In genomic region chr5:54525226-54525625, GRCh38 we compare ENCODE assay signal across 18 cellular contexts. TPM values are rescaled to one million over a fixed set of nuclear protein-coding genes. Genes with fewer than 3 reads are reported as not detected.
DNase-seq lines count a peak whose midpoint lies in the region; ATAC-seq and TF ChIP-seq lines count a peak whose summit lies in the region.
"Had no signal": no experiment of that assay in that cellular context is flagged by ENCODE, and none has a peak within 500 bp of the region (broad histone marks: within the 10 kb centered on the region; RNA-seq: fewer than 3 reads in every experiment).

No MANE protein-coding gene starts in this region.

- peaks cover 100% of the 10 kb centered on the region for H3K79me2 ChIP-seq in KMS-11 (ENCODE audit: insufficient read depth, low read depth)

- H3K27me3 Mint-ChIP-seq in central memory CD8-positive, alpha-beta T cell: no peaks in the 10 kb centered on the region
- H3K27me3 Mint-ChIP-seq in naive B cell (no peaks in the 10 kb centered on the region), T-cell (no peaks in the 10 kb centered on the region)
- H3K27me3 Mint-ChIP-seq: activated CD4-positive, alpha-beta memory T cell treated with anti-CD3 and anti-CD28 coated beads for 36 hours had no signal

- POLR2A ChIA-PET in T-cell (lab: Charles Lee): interaction anchor here in 1 of 2 donors (0.6 kb wide), 1 partner anchor 320 kb away, joined by 4 read pairs; no protein-coding TSS in a partner anchor

- H3K27ac ChIP-seq in KMS-11 (peak overlapping the region; percentile 81), thyroid gland (peak overlapping the region; percentile 55 to 79 (median 70))

- no peak overlapping the region for H2AFZ ChIP-seq in KMS-11 (ENCODE audit: low read depth)

- CTCF ChIA-PET in T-cell (lab: Charles Lee): interaction anchor here (0.6 to 1.6 kb wide), 4 partner anchors 15 to 320 kb away, joined by 3 to 10 read pairs (median 6); no protein-coding TSS in a partner anchor

- H3K27ac Mint-ChIP-seq in central memory CD8-positive, alpha-beta T cell (ENCODE audit: low read depth): peak overlapping the region; percentile 19
- H3K27ac Mint-ChIP-seq in naive B cell (peak overlapping the region in 1 of 6 donors; percentile 77), T-cell (no peak overlapping the region)
- H3K27ac Mint-ChIP-seq: activated CD4-positive, alpha-beta memory T cell treated with anti-CD3 and anti-CD28 coated beads for 36 hours had no signal

- no peaks in the 10 kb centered on the region for H3K36me3 ChIP-seq in KMS-11 (ENCODE audit: insufficient read depth)
- no peaks in the 10 kb centered on the region for H3K36me3 ChIP-seq in thyroid gland
- H3K36me3 ChIP-seq: esophagus squamous epithelium had no signal

- H3K4me1 Mint-ChIP-seq in central memory CD8-positive, alpha-beta T cell: peaks cover 59% of the 10 kb centered on the region
- peaks cover 20 to 52% (median 48%) of the 10 kb centered on the region in 3 donors for H3K4me1 Mint-ChIP-seq in naive B cell
- H3K4me1 Mint-ChIP-seq in T-cell: peaks cover 11 to 60% (median 54%) of the 10 kb centered on the region in 3 donors

- no peaks in the 10 kb centered on the region for H4K20me1 ChIP-seq in KMS-11 (ENCODE audit: insufficient read depth)

- no peaks in the 10 kb centered on the region for H3K9me3 Mint-ChIP-seq in central memory CD8-positive, alpha-beta T cell
- H3K9me3 Mint-ChIP-seq in naive B cell: no peaks in the 10 kb centered on the region
- no peaks in the 10 kb centered on the region for H3K9me3 Mint-ChIP-seq in T-cell
- H3K9me3 Mint-ChIP-seq: activated CD4-positive, alpha-beta memory T cell treated with anti-CD3 and anti-CD28 coated beads for 36 hours had no signal

- H3K4me3 ChIP-seq in KMS-11 (IDR thresholded peaks at IDR 0.05; ENCODE audit: insufficient read depth, low read depth, low read length) (no peak overlapping the region), thyroid gland (replicated peaks in 1 of 3) (no peak overlapping the region)

- H3K9ac ChIP-seq in KMS-11: peak overlapping the region; percentile 33; the same call in 1 of the 2 replicates

- ATAC-seq in central memory CD8-positive, alpha-beta T cell (replicated peaks; ENCODE audit: extremely low read depth, poor library complexity, severe bottlenecking): no peak
- ATAC-seq in naive B cell (ENCODE audit: low read depth in 2 of 2) (no peak), T-cell (replicated peaks in 1 of 4) (no peak)
- ATAC-seq: left lobe of liver had no signal

- TF ChIP-seq CTCF in KMS-11 (conservative IDR thresholded peaks at IDR 0.05; ENCODE audit: low read depth, low read length) (no peak), thyroid gland (IDR thresholded peaks at IDR 0.05) (no peak)

- DNase-seq in central memory CD8-positive, alpha-beta T cell (ENCODE audit: low spot score in 2 of 2): no peak
- DNase-seq in naive B cell (no peak), thyroid gland (no peak), T-cell (no peak), C1 segment of cervical spinal cord (lab: John Stamatoyannopoulos, UW) (no peak)
- no peak for DNase-seq in activated effector memory CD4-positive, alpha-beta T cell treated with anti-CD3 and anti-CD28 coated beads, Interleukin-2, amount 50 U/mL, for 16 hours
- DNase-seq: activated CD4-positive, alpha-beta memory T cell treated with anti-CD3 and anti-CD28 coated beads for 36 hours; activated CD4-positive, CD25-positive, alpha-beta regulatory T cell; activated naive CD4-positive, alpha-beta T cell treated with Interleukin-2 at 50 U/mL for 16 hours; activated T-cell treated with anti-CD3 and anti-CD28 coated beads for 4 hours; central memory CD4-positive, alpha-beta T cell; DMS79 treated with DMSO at 0.1 percent for 48 hours; effector CD4-positive, alpha-beta T cell; esophagus squamous epithelium; NCI-H1930; stimulated activated CD8-positive, alpha-beta memory T cell treated with anti-CD3 and anti-CD28 coated beads, Interleukin-4, amount 100 ng/mL, for 48 hours had no signal

- H3K27me3 ChIP-seq in KMS-11 (ENCODE audit: insufficient read depth, low read depth) (no peaks in the 10 kb centered on the region), thyroid gland (no peaks in the 10 kb centered on the region)
- H3K27me3 ChIP-seq: esophagus squamous epithelium had no signal

- H3K36me3 Mint-ChIP-seq in central memory CD8-positive, alpha-beta T cell (ENCODE audit: insufficient read depth): peaks cover 4% of the 10 kb centered on the region
- H3K36me3 Mint-ChIP-seq in naive B cell (peaks cover 0 to 21% of the 10 kb centered on the region in 2 donors), T-cell (peaks cover 6% of the 10 kb centered on the region)
- H3K36me3 Mint-ChIP-seq: activated CD4-positive, alpha-beta memory T cell treated with anti-CD3 and anti-CD28 coated beads for 36 hours had no signal

- 94 to 97% methylated on average over 4 of the region's 4 CpGs for WGBS in thyroid gland, 2 donors

- TF ChIP-seq POLR2A in thyroid gland (IDR thresholded peaks at IDR 0.05): no peak

- H3K4me1 ChIP-seq in KMS-11 (ENCODE audit: low read depth, poor library complexity, severe bottlenecking) (peaks cover 93% of the 10 kb centered on the region), thyroid gland (peaks cover 80 to 85% of the 10 kb centered on the region in 2 donors)

- H3K9me3 ChIP-seq in thyroid gland: no peaks in the 10 kb centered on the region
- H3K9me3 ChIP-seq: esophagus squamous epithelium had no signal

- intact Hi-C loops in thyroid gland (cut with DNase I): no loop called here

- peak overlapping the region; percentile 75 for H3K4me2 ChIP-seq in KMS-11

- H3K4me3 Mint-ChIP-seq in central memory CD8-positive, alpha-beta T cell: peak overlapping the region; percentile 65
- peak overlapping the region in 5 of 8 donors; percentile 20 to 96 (median 75) for H3K4me3 Mint-ChIP-seq in naive B cell
- no peak overlapping the region for H3K4me3 Mint-ChIP-seq in T-cell
- H3K4me3 Mint-ChIP-seq: activated CD4-positive, alpha-beta memory T cell treated with anti-CD3 and anti-CD28 coated beads for 36 hours had no signal

RNA-seq across cellular contexts. Expression of gene SNX18, which starts 7.7 kb away (rescaled TPM):
- 10 to 100 TPM in 1 of 6 donors, 1 to 10 TPM in 4, under 1 TPM in 1; 0.74 to 10.2 (median 7.6) TPM for polyA plus RNA-seq in naive B cell (ENCODE audit: low read depth in 6 of 6)
- total RNA-seq in thyroid gland (10 to 100 TPM; 50.4 to 89.4 (median 72.8) TPM), T-cell (10 to 100 TPM; 13.7 to 35.7 (median 31.1) TPM)

Comparison
In these comparisons a context has a peak if more than half of its experiments do, and no peak if none do; other contexts are left out.
1. H3K4me3 Mint-ChIP-seq: peak in central memory CD8-positive, alpha-beta T cell (single experiment) and naive B cell (5 of 8); none in T-cell (0 of 3).